Comparison of ENCODE assay signal across 18 cellular contexts in the genomic region with DNA sequence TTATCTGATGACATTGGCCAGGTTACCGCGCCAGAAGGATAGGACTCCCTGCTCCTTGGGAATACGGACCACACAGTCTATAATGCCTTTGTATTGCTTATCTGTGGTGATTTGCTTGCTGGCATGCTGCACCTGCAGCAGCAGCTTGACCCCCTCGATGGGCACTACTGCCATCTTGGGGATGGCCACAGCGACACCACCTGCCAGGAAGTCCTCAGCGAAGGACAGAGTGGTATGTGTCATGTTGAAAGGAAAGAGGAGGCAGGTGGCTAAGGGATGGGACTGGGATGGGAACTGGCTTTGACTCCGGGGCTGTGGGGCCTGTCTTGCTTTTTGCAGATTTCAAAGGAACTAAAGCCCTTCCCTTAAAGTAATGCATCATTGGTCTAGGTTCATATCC. TPM values are rescaled to one million over a fixed set of nuclear protein-coding genes. Genes with fewer than 3 reads are reported as not detected.
DNase-seq lines count a peak whose midpoint lies in the region; ATAC-seq, FAIRE-seq and TF ChIP-seq lines count a peak whose summit lies in the region.
"Had no signal": no experiment of that assay in that cellular context is flagged by ENCODE, and none has a peak within 500 bp of the region (broad histone marks: within the 10 kb centered on the region; RNA-seq: fewer than 3 reads in every experiment).

No MANE protein-coding gene starts in this region.

- TF ChIP-seq CTCF in HepG2 (CRISPR knock-in tag; IDR thresholded peaks at IDR 0.05) = peak; percentile 40
- no peak for TF ChIP-seq CTCF in right lobe of liver (IDR thresholded peaks at IDR 0.05)
- TF ChIP-seq CTCF in WERI-Rb-1 (IDR thresholded peaks at IDR 0.05; ENCODE audit: low read depth, low read length) = 0 out of 2 replicates have a peak, but pooled peaks have one; percentile 13

- H3K79me2 ChIP-seq in HepG2 (ENCODE audit: insufficient read depth, low read length) (no peaks in the 10 kb centered on the region), trophoblast cell (ENCODE audit: control insufficient read depth, insufficient read depth, low read length, poor library complexity) (no peaks in the 10 kb centered on the region)

- in situ Hi-C loops in HepG2 (cut with HindIII; ENCODE audit: extremely low pct_ligation_motif_present, low pct_unique_long_range_greater_than_20kb) = no loop called here

- no peaks in the 10 kb centered on the region for H4K20me1 ChIP-seq in HepG2 (ENCODE audit: insufficient read depth, low read length)

- no peak for DNase-seq in HepG2 (ENCODE audit: low spot score)
- no peak for DNase-seq in right lobe of liver
- DNase-seq in WERI-Rb-1 = no peak
- no peak for DNase-seq in trophoblast cell
- no peak for DNase-seq in NOMO-1 treated with DMSO at 0.1 percent for 48 hours (lab: John Stamatoyannopoulos, UW; ENCODE audit: unreplicated experiment)
- DNase-seq in posterior cingulate gyrus = no peak
- DNase-seq: AML-193; Caco-2; CD4-positive, alpha-beta T cell; GDM1; H7 had no signal

- H3K23ac ChIP-seq in trophoblast cell (ENCODE audit: low read length) = peak overlapping the region; percentile 70

- no peak overlapping the region for H3K4me3 ChIP-seq in HepG2 (replicated peaks in 1 of 3; ENCODE audit: insufficient read depth in 1 of 3, low read depth in 2 of 3, low read length in 3 of 3)
- H3K4me3 ChIP-seq in right lobe of liver = no peak overlapping the region
- H3K4me3 ChIP-seq in WERI-Rb-1 (ENCODE audit: low read depth, low read length) = no peak overlapping the region
- no peak overlapping the region for H3K4me3 ChIP-seq in trophoblast cell (ENCODE audit: low read depth, low read length)
- H3K4me3 ChIP-seq: A549, GM23338 had no signal

- intact Hi-C loops in HepG2 (cut with micrococcal nuclease; ENCODE audit: unreplicated experiment) = no loop called here
- intact Hi-C loops in right lobe of liver (cut with DNase I) = no loop called here
- intact Hi-C loops in posterior cingulate gyrus (cut with DNase I) = no loop called here

- H3K18ac ChIP-seq in trophoblast cell (ENCODE audit: low read length) = no peak overlapping the region

- H3K79me1 ChIP-seq in trophoblast cell (ENCODE audit: low read length) = no peaks in the 10 kb centered on the region

- POLR2A ChIA-PET in HepG2 (lab: Yijun Ruan, JAX) = no interaction called here

- H3K4ac ChIP-seq in trophoblast cell (ENCODE audit: low read depth, low read length) = no peak overlapping the region

- H4K12ac ChIP-seq in trophoblast cell (ENCODE audit: low read depth, low read length) = no peak overlapping the region

- CTCF ChIA-PET in HepG2 (lab: Yijun Ruan, JAX; ENCODE audit: low intra/inter-chr PET ratio, low total read pairs) = no interaction called here

- H3K4me2 ChIP-seq in HepG2 (ENCODE audit: low read depth, low read length) (no peak overlapping the region), trophoblast cell (ENCODE audit: low read length) (no peak overlapping the region)
- H3K4me2 ChIP-seq: A549, GM23338 had no signal

- H2BK12ac ChIP-seq in trophoblast cell (ENCODE audit: low read length) = no peak overlapping the region

- H2AFZ ChIP-seq in HepG2 (ENCODE audit: low read length) = no peak overlapping the region
- no peak overlapping the region for H2AFZ ChIP-seq in trophoblast cell (ENCODE audit: insufficient read depth, low read length, poor library complexity)
- H2AFZ ChIP-seq: GM23338 had no signal

- peaks cover 14% of the 10 kb centered on the region for H3K4me1 ChIP-seq in HepG2 (ENCODE audit: insufficient read depth, low read length)
- H3K4me1 ChIP-seq in right lobe of liver = no peaks in the 10 kb centered on the region
- no peaks in the 10 kb centered on the region for H3K4me1 ChIP-seq in trophoblast cell (ENCODE audit: control insufficient read depth in 1 of 2, insufficient read depth in 2 of 2, low read length in 2 of 2)
- H3K4me1 ChIP-seq: A549, Caco-2 had no signal

- no peak overlapping the region for H2AK5ac ChIP-seq in trophoblast cell (ENCODE audit: low read length)

- no peak overlapping the region for H4K8ac ChIP-seq in trophoblast cell (ENCODE audit: low read depth, low read length)

- H2BK5ac ChIP-seq in trophoblast cell (ENCODE audit: low read depth, low read length, poor library complexity) = no peak overlapping the region

- H3K36me3 ChIP-seq in HepG2 (replicated peaks in 1 of 2; ENCODE audit: control insufficient read depth in 1 of 2, insufficient read depth in 2 of 2, low read length in 2 of 2) (no peaks in the 10 kb centered on the region), right lobe of liver (no peaks in the 10 kb centered on the region), WERI-Rb-1 (no peaks in the 10 kb centered on the region), trophoblast cell (ENCODE audit: control insufficient read depth in 1 of 2, insufficient read depth in 2 of 2, low read length in 2 of 2) (no peaks in the 10 kb centered on the region)

- TF ChIP-seq POLR2A in HepG2 (IDR thresholded peaks at IDR 0.05; ENCODE audit: insufficient read depth in 1 of 2, low read depth in 2 of 2, low read length in 2 of 2) = no peak
- TF ChIP-seq POLR2A in right lobe of liver (IDR thresholded peaks at IDR 0.05) = no peak

- H3K27ac ChIP-seq in HepG2 (ENCODE audit: extremely low read length, insufficient read depth, low read length) = no peak overlapping the region
- no peak overlapping the region for H3K27ac ChIP-seq in right lobe of liver
- no peak overlapping the region for H3K27ac ChIP-seq in WERI-Rb-1
- H3K27ac ChIP-seq in trophoblast cell (ENCODE audit: low read depth, low read length) = no peak overlapping the region
- H3K27ac ChIP-seq: A549, C4-2B had no signal

- TF ChIP-seq EP300 in HepG2 (IDR thresholded peaks at IDR 0.05; ENCODE audit: low read depth in 2 of 2, low read length in 2 of 2) (no peak), HepG2 (CRISPR knock-in tag; IDR thresholded peaks at IDR 0.05; ENCODE audit: borderline replicate concordance) (no peak)

- H3K9ac ChIP-seq in HepG2 (ENCODE audit: insufficient read depth, low read depth, low read length) = no peak overlapping the region
- peak overlapping the region; percentile 58 for H3K9ac ChIP-seq in trophoblast cell (ENCODE audit: low read length)

- FAIRE-seq in HepG2 (lab: Jason Lieb, UNC) = no peak
- FAIRE-seq: A549, D721Med, GM12892, GM18507 had no signal

- no peaks in the 10 kb centered on the region for H3K9me3 ChIP-seq in HepG2 (ENCODE audit: low read length)
- H3K9me3 ChIP-seq in right lobe of liver = no peaks in the 10 kb centered on the region
- no peaks in the 10 kb centered on the region for H3K9me3 ChIP-seq in WERI-Rb-1 (ENCODE audit: severe bottlenecking)
- H3K9me3 ChIP-seq in trophoblast cell (ENCODE audit: insufficient read depth, low read depth, low read length) = no peaks in the 10 kb centered on the region
- H3K9me3 ChIP-seq: A549, Caco-2 had no signal

- H3K27me3 ChIP-seq in HepG2 (ENCODE audit: control insufficient read depth in 1 of 2, insufficient read depth in 2 of 2, low read length in 2 of 2) (no peaks in the 10 kb centered on the region), right lobe of liver (no peaks in the 10 kb centered on the region), WERI-Rb-1 (ENCODE audit: insufficient read depth, low read depth, severe bottlenecking) (peaks cover 3% of the 10 kb centered on the region), trophoblast cell (ENCODE audit: insufficient read depth, low read length) (no peaks in the 10 kb centered on the region)

- no peak overlapping the region for H2BK120ac ChIP-seq in trophoblast cell (ENCODE audit: insufficient read depth, low read length, poor library complexity)

- WGBS in HepG2 (ENCODE audit: low lambda C conversion rate) = 63% methylated on average over 7 of the region's 7 CpGs
- 74% methylated on average over 7 of the region's 7 CpGs for WGBS in right lobe of liver (ENCODE audit: insufficient coverage, low coverage, low lambda C conversion rate, missing lambda C conversion rate)
- WGBS in trophoblast cell (ENCODE audit: extremely low coverage, insufficient coverage, insufficient read length) = no CpG with 5 or more reads among the region's 7 CpGs

- no peak overlapping the region for H4K91ac ChIP-seq in trophoblast cell (ENCODE audit: low read depth, low read length)

- TF ChIP-seq RAD21 in HepG2 (CRISPR knock-in tag; IDR thresholded peaks at IDR 0.05) = no peak

- H3K14ac ChIP-seq in trophoblast cell (ENCODE audit: low read length) = no peak overlapping the region

- peak; percentile 59 for ATAC-seq in HepG2
- ATAC-seq in right lobe of liver = no peak
- ATAC-seq in GM21529 (IDR thresholded peaks at IDR 0.05; ENCODE audit: unreplicated experiment) = no peak
- ATAC-seq: A549, GM23338 had no signal

- no TSS peak for BruUV-seq in HepG2 (replicated peaks; lab: Mats Ljungman, UMichigan)

TF ChIP-seq in HepG2, 621 proteins besides CTCF, POLR2A, EP300 and RAD21:
- no peak for TF ChIP-seq HHEX (CRISPR knock-in tag; IDR thresholded peaks at IDR 0.05)
- TF ChIP-seq STAG1 (CRISPR knock-in tag; IDR thresholded peaks at IDR 0.05) = 0 out of 2 replicates have a peak, but pooled peaks have one; percentile 25

RNA-seq across cellular contexts. Expression of a gene that starts 50.3 kb away (rescaled TPM):
- total RNA-seq in HepG2 (2016; rRNA removed; fragmentation: Illumina TruSeq; extraction: Trizol) = 48.2 and 68.9 TPM in 2 replicates
- 2.2 and 2.8 TPM in 2 replicates for total RNA-seq in HepG2 (2016; cell fraction: cytosol; rRNA removed; fragmentation: Illumina TruSeq; extraction: Trizol; ENCODE audit: low read depth)
- total RNA-seq in HepG2 (2016; cell fraction: insoluble cytoplasmic fraction; rRNA removed; fragmentation: Illumina TruSeq; extraction: Trizol) = 47.4 and 67.6 TPM in 2 replicates
- total RNA-seq in HepG2 (2016; cell fraction: membrane; rRNA removed; fragmentation: Illumina TruSeq; extraction: Trizol) = 12.2 and 12.8 TPM in 2 replicates
- 29.5 and 29.9 TPM in 2 replicates for total RNA-seq in HepG2 (2016; cell fraction: nucleus; rRNA removed; fragmentation: Illumina TruSeq; extraction: Trizol)
- 18.2 and 20.1 TPM in 2 replicates for polyA plus RNA-seq in HepG2 (2011; rRNA removed)
- polyA plus RNA-seq in HepG2 (2011; cell fraction: cytosol; rRNA removed) = 16.7 and 19.7 TPM in 2 replicates
- polyA plus RNA-seq in HepG2 (2011; cell fraction: nucleus; rRNA removed) = 9.5 and 11.8 TPM in 2 replicates
- polyA plus RNA-seq in HepG2 (2012) = 16.9 and 21.1 TPM in 2 replicates
- polyA plus RNA-seq in HepG2 (2016; cell fraction: cytosol; fragmentation: Illumina TruSeq; extraction: Trizol; ENCODE audit: low read depth) = 1.9 and 2.4 TPM in 2 replicates
- polyA plus RNA-seq in HepG2 (2016; cell fraction: insoluble cytoplasmic fraction; fragmentation: Illumina TruSeq; extraction: Trizol; ENCODE audit: low read depth) = 48.7 and 51.7 TPM in 2 replicates
- 5.4 and 5.5 TPM in 2 replicates for polyA plus RNA-seq in HepG2 (2016; cell fraction: membrane; fragmentation: Illumina TruSeq; extraction: Trizol; ENCODE audit: low read depth)
- 19.4 and 21.0 TPM in 2 replicates for polyA plus RNA-seq in HepG2 (2016; cell fraction: nucleus; fragmentation: Illumina TruSeq; extraction: Trizol; ENCODE audit: insufficient read depth, low read depth)
- polyA minus RNA-seq in HepG2 (2011; rRNA and poly(A)+ RNA removed; ENCODE audit: low replicate concordance) = 33.7 and 43.0 TPM in 2 replicates
- polyA minus RNA-seq in HepG2 (2011; cell fraction: cytosol; rRNA and poly(A)+ RNA removed) = 21.6 and 23.6 TPM in 2 replicates
- 26.0 and 30.2 TPM in 2 replicates for polyA minus RNA-seq in HepG2 (2011; cell fraction: nucleus; rRNA and poly(A)+ RNA removed)
- 100 to 1,000 TPM in 3 of 6 experiments, 10 to 100 TPM in 3; 75.4 to 108 (median 98.1) TPM for total RNA-seq in right lobe of liver
- polyA plus RNA-seq in trophoblast cell (2013) = 23.6 and 24.3 TPM in 2 replicates

Comparison
In these comparisons a context has a peak if more than half of its experiments do, and no peak if none do; other contexts are left out.
1. CTCF ChIP-seq: peak in HepG2 (single experiment) and WERI-Rb-1 (single experiment); none in right lobe of liver (0 of 4).